Comparison of ENCODE assay signal across 1 cellular context in the genomic region with DNA sequence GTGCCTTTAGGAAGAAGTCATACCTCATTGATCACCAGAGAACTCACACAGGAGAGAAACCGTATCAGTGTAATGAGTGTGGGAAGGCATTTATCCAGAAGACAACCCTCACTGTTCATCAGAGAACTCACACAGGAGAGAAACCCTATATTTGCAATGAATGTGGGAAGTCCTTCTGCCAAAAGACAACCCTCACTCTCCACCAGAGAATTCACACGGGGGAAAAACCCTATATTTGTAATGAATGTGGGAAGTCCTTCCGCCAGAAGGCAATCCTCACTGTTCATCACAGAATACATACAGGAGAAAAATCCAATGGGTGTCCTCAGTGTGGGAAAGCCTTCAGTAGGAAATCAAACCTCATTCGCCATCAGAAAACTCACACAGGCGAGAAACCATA.
A peak's percentile ranks its signal among the peaks of the same experiment; 100 is the strongest.
TF ChIP-seq lines count a peak whose summit lies in the region.

No MANE protein-coding gene starts in this region.

TF ChIP-seq in H1, 55 proteins besides CTCF, POLR2A, EP300 and RAD21:
- TF ChIP-seq RXRA (IDR thresholded peaks at IDR 0.05; ENCODE audit: insufficient read depth, low read depth, low read length) (no peak), ZNF274 (IDR thresholded peaks at IDR 0.05; ENCODE audit: borderline replicate concordance, extremely low read depth, low read length) (peak; percentile 78; the same call in 1 of the 2 replicates)
